ENCODE assay signal across 23 cellular contexts in the genomic region with DNA sequence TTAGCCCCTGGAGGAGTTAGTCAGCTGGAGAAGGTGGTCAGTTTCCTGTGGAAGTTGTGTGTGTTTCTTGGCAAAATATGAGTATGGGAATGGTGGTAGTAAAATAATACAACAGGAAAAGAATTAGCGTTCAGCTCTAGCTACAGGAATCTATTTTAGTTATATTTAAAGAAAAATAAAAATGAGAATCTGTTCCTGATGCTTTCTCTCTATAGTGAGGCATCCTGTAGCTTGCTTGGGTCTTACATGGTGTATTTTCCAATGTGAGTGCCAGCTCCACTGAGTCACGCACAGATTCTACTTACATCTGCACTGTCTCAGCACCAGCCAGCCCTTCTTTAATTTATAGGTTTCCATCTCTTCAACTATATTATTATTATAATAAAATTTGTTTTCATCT.
"Had no signal": no experiment of that assay in that cellular context is flagged by ENCODE, and none has a peak within 500 bp of the region (broad histone marks: within the 10 kb centered on the region; RNA-seq: fewer than 3 reads in every experiment).

No MANE protein-coding gene starts in this region.

- DNase-seq: cortex of kidney; effector CD8-positive, alpha-beta T cell; endodermal cell; foreskin keratinocyte; left ventricle myocardium superior; lower lobe of right lung; mesendoderm; naive thymus-derived CD8-positive, alpha-beta T cell; nephron progenitor cell; nucleus accumbens; pancreas; right lobe of liver; small intestine; stimulated activated CD4-positive, alpha-beta T cell treated with anti-CD3 and anti-CD28 coated beads, Interleukin-15, amount 100 ng/mL, for 24 hours; stimulated activated CD4-positive, alpha-beta T cell treated with anti-CD3 and anti-CD28 coated beads, Interleukin-2, amount 100 ng/mL, for 48 hours; stimulated activated naive CD4-positive, alpha-beta T cell; stimulated activated naive CD8-positive, alpha-beta T cell treated with anti-CD3 and anti-CD28 coated beads, Interleukin-15, amount 100 ng/mL, for 72 hours; transverse colon; upper lobe of right lung; uterus had no signal

- H3K9me3 Mint-ChIP-seq: endodermal cell; naive thymus-derived CD8-positive, alpha-beta T cell; nephron progenitor cell; stimulated activated naive CD8-positive, alpha-beta T cell treated with anti-CD3 and anti-CD28 coated beads, Interleukin-15, amount 100 ng/mL, for 72 hours had no signal

- H3K27me3 ChIP-seq: esophagus muscularis mucosa, foreskin keratinocyte, pancreas, right lobe of liver, suprapubic skin, transverse colon, upper lobe of right lung, uterus had no signal

- H3K27ac Mint-ChIP-seq: endodermal cell; nephron progenitor cell; stimulated activated naive CD8-positive, alpha-beta T cell treated with anti-CD3 and anti-CD28 coated beads, Interleukin-15, amount 100 ng/mL, for 72 hours had no signal

- H3K4me3 Mint-ChIP-seq: endodermal cell; naive thymus-derived CD8-positive, alpha-beta T cell; nephron progenitor cell; stimulated activated naive CD8-positive, alpha-beta T cell treated with anti-CD3 and anti-CD28 coated beads, Interleukin-15, amount 100 ng/mL, for 72 hours had no signal

- FAIRE-seq: keratinocyte had no signal

- H3K4me1 Mint-ChIP-seq: endodermal cell; nephron progenitor cell; stimulated activated naive CD8-positive, alpha-beta T cell treated with anti-CD3 and anti-CD28 coated beads, Interleukin-15, amount 100 ng/mL, for 72 hours had no signal

- H3K4me1 ChIP-seq: lower lobe of right lung, pancreas, right lobe of liver, suprapubic skin, upper lobe of right lung, uterus had no signal

- H3K36me3 ChIP-seq: uterus had no signal

- H3K27ac ChIP-seq: esophagus muscularis mucosa, foreskin keratinocyte, lower lobe of right lung, pancreas, right lobe of liver, suprapubic skin, transverse colon, upper lobe of right lung, uterus had no signal

- H3K4me3 ChIP-seq: esophagus muscularis mucosa, lower lobe of right lung, pancreas, right lobe of liver, suprapubic skin, transverse colon, upper lobe of right lung, uterus had no signal

- ATAC-seq: foreskin keratinocyte; left ventricle myocardium superior; lower lobe of right lung; naive thymus-derived CD8-positive, alpha-beta T cell; pancreas; right lobe of liver; stimulated activated naive CD8-positive, alpha-beta T cell treated with anti-CD3 and anti-CD28 coated beads, Interleukin-15, amount 100 ng/mL, for 72 hours; upper lobe of right lung had no signal

- H3K27me3 Mint-ChIP-seq: naive thymus-derived CD8-positive, alpha-beta T cell; stimulated activated naive CD8-positive, alpha-beta T cell treated with anti-CD3 and anti-CD28 coated beads, Interleukin-15, amount 100 ng/mL, for 72 hours had no signal

- H3K9me3 ChIP-seq: esophagus muscularis mucosa, lower lobe of right lung, pancreas, right lobe of liver, suprapubic skin, transverse colon, upper lobe of right lung, uterus had no signal
